In the genomic region with DNA sequence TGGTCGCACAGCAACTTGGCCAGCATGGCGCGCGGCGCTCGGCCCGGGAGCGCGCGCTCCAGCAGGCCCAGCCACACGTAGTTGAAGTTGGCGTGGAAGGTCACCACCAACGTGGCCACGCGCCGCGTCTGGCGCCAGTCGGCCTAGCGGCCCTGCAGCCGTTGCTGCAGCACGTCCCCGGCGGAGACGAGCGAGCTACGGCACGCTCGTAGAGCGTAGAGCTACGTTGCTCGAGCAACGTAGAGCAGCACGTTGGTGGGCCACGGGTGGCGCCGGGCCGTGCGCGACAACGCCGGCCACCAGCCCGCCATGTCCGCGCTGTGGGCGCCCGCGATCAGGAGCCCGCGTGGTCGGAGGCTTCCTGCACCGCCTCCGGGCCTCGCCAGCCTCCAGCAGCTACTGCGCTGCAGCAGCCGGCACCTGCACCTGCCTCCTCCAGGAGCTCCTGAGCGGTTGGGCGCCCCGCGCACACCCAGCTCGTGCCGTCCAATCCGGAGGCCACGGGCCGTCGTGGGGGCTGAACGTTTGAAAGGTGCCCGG, we compare ENCODE assay signal across 8 cellular contexts. TPM values are rescaled to one million over a fixed set of nuclear protein-coding genes. Genes with fewer than 3 reads are reported as not detected.
DNase-seq lines count a peak whose midpoint lies in the region; ATAC-seq and TF ChIP-seq lines count a peak whose summit lies in the region.

No MANE protein-coding gene starts in this region.

- POLR2A ChIA-PET in PC-3 (lab: Charles Lee; ENCODE audit: unreplicated experiment) = no interaction called here

- H3K9me2 ChIP-seq in PC-3 (replicated peaks; ENCODE audit: low read length) = no peaks in the 10 kb centered on the region

- H3K27ac ChIP-seq in PC-3 (ENCODE audit: low read length) = no peak overlapping the region
- peak overlapping the region; percentile 69 for H3K27ac ChIP-seq in left ventricle myocardium inferior (replicated peaks)

- no peaks in the 10 kb centered on the region for H3K9me3 Mint-ChIP-seq in endothelial cell (ENCODE audit: unreplicated experiment)

- H3K4me1 Mint-ChIP-seq in endothelial cell (ENCODE audit: unreplicated experiment) = no peaks in the 10 kb centered on the region

- H4K20me1 ChIP-seq in PC-3 (ENCODE audit: low read length) = no peaks in the 10 kb centered on the region

- ATAC-seq in PC-3 = peak; percentile 97
- no peak for ATAC-seq in GM21390 (IDR thresholded peaks at IDR 0.05; ENCODE audit: unreplicated experiment)

- no peak for DNase-seq in HFF-Myc (ENCODE audit: extremely low read depth, low read depth)
- DNase-seq in PC-3 = peak; percentile 67
- peak; percentile 26 for DNase-seq in activated gamma-delta T cell (lab: John Stamatoyannopoulos, UW)
- peak; percentile 37 for DNase-seq in left ventricle myocardium inferior
- DNase-seq in stimulated activated CD4-positive, alpha-beta T cell treated with anti-CD3 and anti-CD28 coated beads, Interleukin-1b, Interleukin-23, amount 100 ng/mL, for 24 hours (ENCODE audit: low read depth in 4 of 4, low spot score in 1 of 4) = peak; percentile 20 to 70 (median 46)
- DNase-seq in endothelial cell (ENCODE audit: low spot score) = no peak
- DNase-seq in GM19240 (ENCODE audit: insufficient read length, low spot score) = no peak

- H3K4me3 ChIP-seq in HFF-Myc (replicated peaks; ENCODE audit: low read depth, low read length) (peak overlapping the region; percentile 15; the same call in 1 of the 2 replicates), PC-3 (ENCODE audit: low read length) (peak overlapping the region; percentile 63), left ventricle myocardium inferior (peak overlapping the region; percentile 68)

- BruUV-seq in PC-3 (replicated peaks; lab: Mats Ljungman, UMichigan) = no TSS peak

- H3K9me3 ChIP-seq in PC-3 (ENCODE audit: low read length) (no peaks in the 10 kb centered on the region), left ventricle myocardium inferior (replicated peaks) (no peaks in the 10 kb centered on the region)

- H3K4me3 Mint-ChIP-seq in endothelial cell (ENCODE audit: unreplicated experiment) = no peak overlapping the region

- no peak for TF ChIP-seq CTCF in HFF-Myc (IDR thresholded peaks at IDR 0.05; ENCODE audit: low read depth, low read length, missing control alignments)
- TF ChIP-seq CTCF in PC-3 (conservative IDR thresholded peaks at IDR 0.05; ENCODE audit: low read depth, low read length) = no peak
- TF ChIP-seq CTCF in left ventricle myocardium inferior (IDR thresholded peaks at IDR 0.05; ENCODE audit: borderline replicate concordance) = no peak
- TF ChIP-seq CTCF in endothelial cell (IDR thresholded peaks at IDR 0.05; ENCODE audit: unreplicated experiment) = no peak

- no peaks in the 10 kb centered on the region for H3F3A ChIP-seq in PC-3 (ENCODE audit: low read length, unreplicated experiment)

- H3K79me2 ChIP-seq in PC-3 (ENCODE audit: low read length) = no peaks in the 10 kb centered on the region

- H3K36me3 Mint-ChIP-seq in endothelial cell (ENCODE audit: low read depth, unreplicated experiment) = no peaks in the 10 kb centered on the region

- H3K36me3 ChIP-seq in PC-3 (ENCODE audit: low read depth, low read length) (no peaks in the 10 kb centered on the region), left ventricle myocardium inferior (peaks cover 7% of the 10 kb centered on the region)

- intact Hi-C loops in PC-3 (cut with micrococcal nuclease) (no loop called here), left ventricle myocardium inferior (cut with micrococcal nuclease) (no loop called here)

- H3K9ac ChIP-seq in PC-3 (ENCODE audit: low read length) = 0 out of 2 replicates have a peak overlapping the region, but pooled peaks have one; percentile 9

- H3K27me3 ChIP-seq in PC-3 (ENCODE audit: low read length) (no peaks in the 10 kb centered on the region), left ventricle myocardium inferior (ENCODE audit: low read depth) (peaks cover 11% of the 10 kb centered on the region)

- H2AFZ ChIP-seq in PC-3 (ENCODE audit: low read length) = peak overlapping the region; percentile 58; the same call in 1 of the 2 replicates

- H3K4me1 ChIP-seq in PC-3 (ENCODE audit: insufficient read depth, low read length) = no peaks in the 10 kb centered on the region
- H3K4me1 ChIP-seq in left ventricle myocardium inferior = peaks cover 12% of the 10 kb centered on the region

- H3K27ac Mint-ChIP-seq in endothelial cell (ENCODE audit: unreplicated experiment) = no peak overlapping the region

- CTCF ChIA-PET in PC-3 (lab: Charles Lee) = no interaction called here

- peak overlapping the region; percentile 76 for H3K4me2 ChIP-seq in PC-3 (ENCODE audit: low read length)

- H3K27me3 Mint-ChIP-seq in endothelial cell (ENCODE audit: unreplicated experiment) = no peaks in the 10 kb centered on the region

RNA-seq across cellular contexts. Expression of a gene that starts 13.4 kb away (rescaled TPM):
- total RNA-seq in PC-3 (2014; rRNA removed) (2.9 and 4.7 TPM in 2 replicates), left ventricle myocardium inferior (13.7 TPM), endothelial cell (ENCODE audit: unreplicated experiment) (5.3 TPM)

RNA-seq across cellular contexts. Expression of a gene that starts 14.6 kb away (rescaled TPM):
- total RNA-seq in PC-3 (2014; rRNA removed) = 1.1 TPM in 1 of 2 replicates, not detected in the other
- total RNA-seq in left ventricle myocardium inferior = not detected
- 0.13 TPM for total RNA-seq in endothelial cell (ENCODE audit: unreplicated experiment)

RNA-seq across cellular contexts. Expression of a gene that starts 26.4 kb away (rescaled TPM):
- 0.17 TPM in 1 of 2 replicates, not detected in the other for total RNA-seq in PC-3 (2014; rRNA removed)
- 1.1 TPM for total RNA-seq in left ventricle myocardium inferior
- total RNA-seq in endothelial cell (ENCODE audit: unreplicated experiment) = 2.8 TPM

Comparison
In these comparisons a context has a peak if more than half of its experiments do, and no peak if none do; other contexts are left out.
1. DNase-seq: peak in PC-3 (single experiment), activated gamma-delta T cell (single experiment), left ventricle myocardium inferior (single experiment) and stimulated activated CD4-positive, alpha-beta T cell treated with anti-CD3 and anti-CD28 coated beads, Interleukin-1b, Interleukin-23, amount 100 ng/mL, for 24 hours (4 of 4); none in HFF-Myc (single experiment), endothelial cell (single experiment) and GM19240 (single experiment).
2. H3K4me3 ChIP-seq: peak in every context shown above with its lines; median percentile 68 in left ventricle myocardium inferior; 63 in PC-3; 15 in HFF-Myc.